In genomic region chr11:57474017-57474750, GRCh38 we compare ENCODE assay signal across 10 cellular contexts. TPM values are rescaled to one million over a fixed set of nuclear protein-coding genes. Genes with fewer than 3 reads are reported as not detected.
DNase-seq lines count a peak whose midpoint lies in the region; ATAC-seq and TF ChIP-seq lines count a peak whose summit lies in the region.
"Had no signal": no experiment of that assay in that cellular context is flagged by ENCODE, and none has a peak within 500 bp of the region (broad histone marks: within the 10 kb centered on the region; RNA-seq: fewer than 3 reads in every experiment).

No MANE protein-coding gene starts in this region.

- peaks cover 22% of the 10 kb centered on the region for H3K4me1 ChIP-seq in vagina

- H3K36me3 ChIP-seq in brain microvascular endothelial cell (replicated peaks) (no peaks in the 10 kb centered on the region), vagina (no peaks in the 10 kb centered on the region)
- H3K36me3 ChIP-seq: SJSA1 had no signal

- H3K36me3 Mint-ChIP-seq in central memory CD8-positive, alpha-beta T cell (ENCODE audit: insufficient read depth): peaks cover 4% of the 10 kb centered on the region

- no peak for TF ChIP-seq POLR2A in vagina (IDR thresholded peaks at IDR 0.05)

- H3K4me3 ChIP-seq in brain microvascular endothelial cell (ENCODE audit: low read depth, low read length) (no peak overlapping the region), vagina (no peak overlapping the region)
- H3K4me3 ChIP-seq: body of pancreas, SJSA1 had no signal

- intact Hi-C loops in vagina (cut with DNase I): no loop called here

- ATAC-seq in GM21447 (IDR thresholded peaks at IDR 0.05; ENCODE audit: unreplicated experiment): peak; percentile 50
- ATAC-seq in central memory CD8-positive, alpha-beta T cell (replicated peaks; ENCODE audit: extremely low read depth, poor library complexity, severe bottlenecking): peak; percentile 71
- ATAC-seq: body of pancreas had no signal

- TF ChIP-seq CTCF in brain microvascular endothelial cell (IDR thresholded peaks at IDR 0.05; ENCODE audit: low read depth, low read length, missing control alignments) (no peak), vagina (IDR thresholded peaks at IDR 0.05) (no peak)

- H3K27me3 ChIP-seq in brain microvascular endothelial cell (replicated peaks) (peaks cover 12% of the 10 kb centered on the region), vagina (no peaks in the 10 kb centered on the region)
- H3K27me3 ChIP-seq: body of pancreas had no signal

- no peak overlapping the region for H3K27ac ChIP-seq in brain microvascular endothelial cell
- H3K27ac ChIP-seq in substantia nigra (ENCODE audit: low read depth, low read length, poor library complexity, severe bottlenecking): no peak overlapping the region
- H3K27ac ChIP-seq in vagina: no peak overlapping the region
- H3K27ac ChIP-seq: body of pancreas, SJSA1 had no signal

- no peaks in the 10 kb centered on the region for H3K9me3 ChIP-seq in vagina
- H3K9me3 ChIP-seq: body of pancreas, SJSA1 had no signal

- peaks cover 40% of the 10 kb centered on the region for H3K4me1 Mint-ChIP-seq in central memory CD8-positive, alpha-beta T cell

- H3K27me3 Mint-ChIP-seq in central memory CD8-positive, alpha-beta T cell: no peaks in the 10 kb centered on the region

- no peaks in the 10 kb centered on the region for H3K9me3 Mint-ChIP-seq in central memory CD8-positive, alpha-beta T cell

- DNase-seq in CD1c-positive myeloid dendritic cell (ENCODE audit: extremely low spot score): peak; percentile 56
- peak; percentile 62 to 71 for DNase-seq in NOMO-1 (lab: John Stamatoyannopoulos, UW; ENCODE audit: unreplicated experiment in 2 of 2)
- no peak for DNase-seq in central memory CD8-positive, alpha-beta T cell (ENCODE audit: low spot score in 2 of 2)
- no peak for DNase-seq in effector CD8-positive, alpha-beta T cell (lab: John Stamatoyannopoulos, UW)
- DNase-seq in brain microvascular endothelial cell: no peak
- DNase-seq in substantia nigra (lab: John Stamatoyannopoulos, UW): no peak
- no peak for DNase-seq in vagina (ENCODE audit: extremely low spot score in 2 of 2)

- peak overlapping the region; percentile 67 for H3K4me3 Mint-ChIP-seq in central memory CD8-positive, alpha-beta T cell

- H3K27ac Mint-ChIP-seq in central memory CD8-positive, alpha-beta T cell (ENCODE audit: low read depth): peak overlapping the region; percentile 73

- in situ Hi-C loops in brain microvascular endothelial cell (cut with HindIII; ENCODE audit: low pct_ligation_motif_present, low sequenced_read_pairs): no loop called here

RNA-seq across cellular contexts. Expression of gene RTN4RL2, which starts 13.9 kb away (rescaled TPM):
- total RNA-seq in vagina: 2.0 TPM
- total RNA-seq: SJSA1 had no signal

RNA-seq across cellular contexts. Expression of gene SLC43A1, which starts 41.3 kb away (rescaled TPM):
- total RNA-seq in vagina: 22.6 TPM

RNA-seq across cellular contexts. Expression of gene SLC43A3, which starts 47.3 kb away (rescaled TPM):
- total RNA-seq in vagina: 53.5 TPM

RNA-seq across cellular contexts. Expression of gene TIMM10, which starts 56.4 kb away (rescaled TPM):
- 45.2 TPM for total RNA-seq in vagina

Comparison
In these comparisons a context has a peak if more than half of its experiments do, and no peak if none do; other contexts are left out.
1. DNase-seq: peak in CD1c-positive myeloid dendritic cell (single experiment) and NOMO-1 (2 of 2); none in central memory CD8-positive, alpha-beta T cell (0 of 2), effector CD8-positive, alpha-beta T cell (single experiment), brain microvascular endothelial cell (single experiment), substantia nigra (0 of 49) and vagina (0 of 2).